19 cellular contexts compared by ENCODE assay signal in the genomic region with DNA sequence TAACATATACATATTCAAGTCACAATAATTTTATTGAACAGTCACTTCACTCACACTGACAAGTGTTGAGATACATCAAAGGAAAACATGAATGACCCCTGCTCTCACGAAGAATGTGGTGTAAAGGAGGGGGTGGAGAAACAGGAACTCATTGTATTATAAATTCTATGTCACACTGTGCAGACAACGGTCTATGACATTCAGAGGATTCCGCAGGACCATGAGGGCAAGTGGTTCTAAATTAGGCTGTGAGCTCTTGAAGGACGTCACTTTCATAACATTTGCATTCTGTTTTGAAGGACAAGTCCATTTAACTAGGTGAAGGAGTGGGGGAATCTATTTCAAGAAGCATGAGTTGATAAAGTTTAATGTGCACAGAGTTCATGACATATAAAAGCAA.
A peak's percentile ranks its signal among the peaks of the same experiment; 100 is the strongest.
DNase-seq lines count a peak whose midpoint lies in the region; ATAC-seq and TF ChIP-seq lines count a peak whose summit lies in the region.
"Had no signal": no experiment of that assay in that cellular context is flagged by ENCODE, and none has a peak within 500 bp of the region (broad histone marks: within the 10 kb centered on the region; RNA-seq: fewer than 3 reads in every experiment).

No MANE protein-coding gene starts in this region.

- no peaks in the 10 kb centered on the region for H3K36me3 Mint-ChIP-seq in CD14-positive monocyte
- H3K36me3 Mint-ChIP-seq in stimulated activated effector memory CD8-positive, alpha-beta T cell treated with anti-CD3 and anti-CD28 coated beads, Interleukin-12 subunit alpha, Interleukin-12 subunit beta, amount 100 ng/mL, for 72 hours, result no peaks in the 10 kb centered on the region
- H3K36me3 Mint-ChIP-seq: IgD-negative memory B cell had no signal

- H3K27ac Mint-ChIP-seq in CD14-positive monocyte, result peak overlapping the region in 6 of 7 donors; percentile 24 to 82 (median 64)
- no peak overlapping the region for H3K27ac Mint-ChIP-seq in stimulated activated effector memory CD8-positive, alpha-beta T cell treated with anti-CD3 and anti-CD28 coated beads, Interleukin-12 subunit alpha, Interleukin-12 subunit beta, amount 100 ng/mL, for 72 hours
- H3K27ac Mint-ChIP-seq: CD4-positive, alpha-beta T cell; IgD-negative memory B cell had no signal

- no peak overlapping the region for H4K5ac ChIP-seq in mesendoderm (ENCODE audit: low read length)

- no peaks in the 10 kb centered on the region for H3K9me3 ChIP-seq in cardiac muscle cell (ENCODE audit: low read depth)

- TF ChIP-seq CTCF in CD14-positive monocyte (IDR thresholded peaks at IDR 0.05) (no peak), cardiac muscle cell (IDR thresholded peaks at IDR 0.05; ENCODE audit: low read depth, low read length) (no peak)

- no peak overlapping the region for H3K18ac ChIP-seq in mesendoderm (ENCODE audit: low read length)

- no peaks in the 10 kb centered on the region for H3K79me2 ChIP-seq in mesendoderm (ENCODE audit: control insufficient read depth, insufficient read depth, low read length)

- no peak overlapping the region for H3K4me2 ChIP-seq in mesendoderm (ENCODE audit: low read length)

- no peak overlapping the region for H3K23ac ChIP-seq in mesendoderm (ENCODE audit: low read length)

- WGBS in mesendoderm (ENCODE audit: extremely low coverage, insufficient coverage, low lambda C conversion rate), result no CpG with 5 or more reads among the region's 4 CpGs

- H3K4me3 ChIP-seq in cardiac muscle cell, result no peak overlapping the region
- no peak overlapping the region for H3K4me3 ChIP-seq in mesendoderm (ENCODE audit: low read length)

- intact Hi-C loops in CD14-positive monocyte (cut with micrococcal nuclease), result no loop called here

- H3K56ac ChIP-seq in mesendoderm (ENCODE audit: low read length), result no peak overlapping the region

- H3K9ac ChIP-seq in mesendoderm (ENCODE audit: low read length), result no peak overlapping the region

- H3K4me1 ChIP-seq in cardiac muscle cell (ENCODE audit: low read depth), result peaks cover 11% of the 10 kb centered on the region
- no peaks in the 10 kb centered on the region for H3K4me1 ChIP-seq in mesendoderm (ENCODE audit: control insufficient read depth, low read depth, low read length)

- ATAC-seq in GM21360 (IDR thresholded peaks at IDR 0.05; ENCODE audit: unreplicated experiment), result no peak
- no peak for ATAC-seq in stimulated activated effector memory CD8-positive, alpha-beta T cell treated with anti-CD3 and anti-CD28 coated beads, Interleukin-12 subunit alpha, Interleukin-12 subunit beta, amount 100 ng/mL, for 72 hours

- no peak for DNase-seq in CD14-positive monocyte (ENCODE audit: low spot score)
- peak; percentile 10 for DNase-seq in HT-29 (ENCODE audit: low spot score)
- peak in 1 of 2 donors; percentile 38 for DNase-seq in cardiac muscle cell (ENCODE audit: low read depth in 1 of 2, low spot score in 1 of 2)
- peak; percentile 15 for DNase-seq in mesendoderm
- no peak for DNase-seq in UCSD-AML1 (lab: John Stamatoyannopoulos, UW; ENCODE audit: unreplicated experiment)
- DNase-seq in NCI-H1105 treated with DMSO at 0.1 percent for 48 hours (lab: John Stamatoyannopoulos, UW), result no peak
- DNase-seq in stimulated activated effector memory CD8-positive, alpha-beta T cell treated with anti-CD3 and anti-CD28 coated beads, Interleukin-12 subunit alpha, Interleukin-12 subunit beta, amount 100 ng/mL, for 72 hours (ENCODE audit: low spot score in 2 of 2), result no peak
- DNase-seq: AML-193; CD4-positive, alpha-beta T cell; DND-41; GDM1; HCEC 1CT; NCI-H1436 treated with DMSO at 0.1 percent for 48 hours; NCI-H2081; NCI-H226; NCI-H69; SHP77 had no signal

- H3K27ac ChIP-seq in cardiac muscle cell (peak overlapping the region; percentile 25), mesendoderm (ENCODE audit: low read depth, low read length) (no peak overlapping the region)

- H3K4me1 Mint-ChIP-seq in CD14-positive monocyte, result peaks cover 35% of the 10 kb centered on the region
- H3K4me1 Mint-ChIP-seq in stimulated activated effector memory CD8-positive, alpha-beta T cell treated with anti-CD3 and anti-CD28 coated beads, Interleukin-12 subunit alpha, Interleukin-12 subunit beta, amount 100 ng/mL, for 72 hours, result no peaks in the 10 kb centered on the region
- H3K4me1 Mint-ChIP-seq: IgD-negative memory B cell had no signal

- H2BK120ac ChIP-seq in mesendoderm (ENCODE audit: low read depth, low read length), result no peak overlapping the region

- H3K27me3 ChIP-seq in cardiac muscle cell (no peaks in the 10 kb centered on the region), mesendoderm (ENCODE audit: insufficient read depth, low read length, poor library complexity) (no peaks in the 10 kb centered on the region)

- peaks cover 0 to 1% (median 0%) of the 10 kb centered on the region in 7 donors for H3K9me3 Mint-ChIP-seq in CD14-positive monocyte
- peaks cover 9% of the 10 kb centered on the region for H3K9me3 Mint-ChIP-seq in stimulated activated effector memory CD8-positive, alpha-beta T cell treated with anti-CD3 and anti-CD28 coated beads, Interleukin-12 subunit alpha, Interleukin-12 subunit beta, amount 100 ng/mL, for 72 hours
- H3K9me3 Mint-ChIP-seq: CD4-positive, alpha-beta T cell; IgD-negative memory B cell had no signal

- H3K79me1 ChIP-seq in mesendoderm (ENCODE audit: low read length), result no peaks in the 10 kb centered on the region

- no peak overlapping the region for H2BK5ac ChIP-seq in mesendoderm (ENCODE audit: low read length)

- no peak overlapping the region for H3K4ac ChIP-seq in mesendoderm (ENCODE audit: low read depth, low read length)

- no peak overlapping the region for H2BK15ac ChIP-seq in mesendoderm (replicated peaks; ENCODE audit: low read depth)

- H4K8ac ChIP-seq in mesendoderm (ENCODE audit: low read depth, low read length), result no peak overlapping the region

- H3K36me3 ChIP-seq in cardiac muscle cell (no peaks in the 10 kb centered on the region), mesendoderm (ENCODE audit: control insufficient read depth, insufficient read depth, low read length) (no peaks in the 10 kb centered on the region)

- H3K27me3 Mint-ChIP-seq in CD14-positive monocyte (ENCODE audit: low read depth in 3 of 3), result peaks cover 0 to under 1% (median 0%) of the 10 kb centered on the region in 3 donors
- H3K27me3 Mint-ChIP-seq: CD4-positive, alpha-beta T cell had no signal

- no peak overlapping the region for H3K4me3 Mint-ChIP-seq in CD14-positive monocyte
- no peak overlapping the region for H3K4me3 Mint-ChIP-seq in stimulated activated effector memory CD8-positive, alpha-beta T cell treated with anti-CD3 and anti-CD28 coated beads, Interleukin-12 subunit alpha, Interleukin-12 subunit beta, amount 100 ng/mL, for 72 hours
- H3K4me3 Mint-ChIP-seq: CD4-positive, alpha-beta T cell; IgD-negative memory B cell had no signal

- H2AK5ac ChIP-seq in mesendoderm (ENCODE audit: low read length), result no peak overlapping the region

Comparison
In these comparisons a context has a peak if more than half of its experiments do, and no peak if none do; other contexts are left out.
1. DNase-seq: peak in HT-29 (single experiment) and mesendoderm (single experiment); none in CD14-positive monocyte (single experiment), UCSD-AML1 (single experiment), NCI-H1105 treated with DMSO at 0.1 percent for 48 hours (single experiment) and stimulated activated effector memory CD8-positive, alpha-beta T cell treated with anti-CD3 and anti-CD28 coated beads, Interleukin-12 subunit alpha, Interleukin-12 subunit beta, amount 100 ng/mL, for 72 hours (0 of 2).